In the genomic region with DNA sequence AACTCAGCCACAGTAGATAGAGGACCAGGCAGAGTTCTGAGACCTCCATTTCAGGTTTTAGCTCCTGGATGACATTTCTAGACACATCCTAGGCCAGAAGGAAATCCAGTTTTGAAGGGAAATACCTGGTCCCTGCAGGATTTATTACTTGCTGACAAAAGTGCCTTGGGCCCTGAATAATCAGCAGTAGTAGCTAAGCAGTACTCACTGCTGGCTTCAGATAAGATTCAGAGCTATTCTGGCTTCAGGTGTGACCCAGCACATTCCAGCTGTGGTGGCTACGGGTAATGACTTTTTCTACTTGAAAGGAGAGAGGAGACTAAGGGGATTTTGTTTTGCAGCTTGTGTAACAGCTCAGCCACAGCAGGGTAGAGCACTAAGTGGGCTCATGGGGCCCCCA, we compare ENCODE assay signal across 1 cellular context.
TF ChIP-seq lines count a peak whose summit lies in the region.

No MANE protein-coding gene starts in this region.

TF ChIP-seq in K562, 482 proteins besides CTCF, POLR2A, EP300 and RAD21 (continued from another document and continues in another):
- TF ChIP-seq, protein P1, sequence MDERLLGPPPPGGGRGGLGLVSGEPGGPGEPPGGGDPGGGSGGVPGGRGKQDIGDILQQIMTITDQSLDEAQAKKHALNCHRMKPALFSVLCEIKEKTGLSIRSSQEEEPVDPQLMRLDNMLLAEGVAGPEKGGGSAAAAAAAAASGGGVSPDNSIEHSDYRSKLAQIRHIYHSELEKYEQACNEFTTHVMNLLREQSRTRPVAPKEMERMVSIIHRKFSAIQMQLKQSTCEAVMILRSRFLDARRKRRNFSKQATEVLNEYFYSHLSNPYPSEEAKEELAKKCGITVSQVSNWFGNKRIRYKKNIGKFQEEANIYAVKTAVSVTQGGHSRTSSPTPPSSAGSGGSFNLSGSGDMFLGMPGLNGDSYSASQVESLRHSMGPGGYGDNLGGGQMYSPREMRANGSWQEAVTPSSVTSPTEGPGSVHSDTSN (CRISPR knock-in tag; IDR thresholded peaks at IDR 0.05; ENCODE audit: low read depth) = 0 out of 2 replicates have a peak, but pooled peaks have one; percentile 36
- TF ChIP-seq, protein P1 (tag; conservative IDR thresholded peaks at IDR 0.05; ENCODE audit: low read depth) = peak; percentile 97
- TF ChIP-seq SUPT5H (IDR thresholded peaks at IDR 0.05) (no peak), SIN3B (IDR thresholded peaks at IDR 0.05; ENCODE audit: low read depth) (no peak), FOXM1 (IDR thresholded peaks at IDR 0.05; ENCODE audit: low read depth) (peak; percentile 88), FOXM1 (CRISPR knock-in tag; IDR thresholded peaks at IDR 0.05; ENCODE audit: low read depth) (no peak), FOXJ2 (tag; IDR thresholded peaks at IDR 0.05) (no peak), SMARCA5 (IDR thresholded peaks at IDR 0.05) (no peak), CTBP1 (IDR thresholded peaks at IDR 0.05; ENCODE audit: borderline replicate concordance) (peak; percentile 82), HNRNPLL (IDR thresholded peaks at IDR 0.05; ENCODE audit: low read depth, low read length, poor library complexity, severe bottlenecking) (no peak), ZNF174 (CRISPR knock-in tag; IDR thresholded peaks at IDR 0.05) (no peak), PHB (CRISPR knock-in tag; IDR thresholded peaks at IDR 0.05) (no peak), HNRNPUL1 (IDR thresholded peaks at IDR 0.05; ENCODE audit: low read length) (no peak), SMAD1 (IDR thresholded peaks at IDR 0.05; ENCODE audit: low read depth, low read length, partially characterized antibody) (peak; percentile 76), FOXA1 (IDR thresholded peaks at IDR 0.05; ENCODE audit: borderline replicate concordance) (no peak), ZEB2 (IDR thresholded peaks at IDR 0.05) (peak; percentile 97), MTA3 (IDR thresholded peaks at IDR 0.05; ENCODE audit: borderline replicate concordance) (no peak; the same call in 1 of the 2 replicates), EWSR1 (IDR thresholded peaks at IDR 0.05; ENCODE audit: borderline replicate concordance, low read depth, partially characterized antibody) (no peak), ADNP (tag; IDR thresholded peaks at IDR 0.05) (no peak), ZNF224 (CRISPR knock-in tag; IDR thresholded peaks at IDR 0.05) (no peak), TCFL5 (CRISPR knock-in tag; conservative IDR thresholded peaks at IDR 0.05) (no peak), RBM22 (IDR thresholded peaks at IDR 0.05; ENCODE audit: low read depth, low read length, poor library complexity, severe bottlenecking) (no peak), RBM17 (IDR thresholded peaks at IDR 0.05; ENCODE audit: borderline replicate concordance, low read depth, low read length) (no peak), DACH1 (IDR thresholded peaks at IDR 0.05; ENCODE audit: partially characterized antibody) (peak; percentile 67), HNRNPL (IDR thresholded peaks at IDR 0.05; ENCODE audit: low read depth, low read length) (no peak), ERF (CRISPR knock-in tag; IDR thresholded peaks at IDR 0.05) (no peak), YY1 (IDR thresholded peaks at IDR 0.05; ENCODE audit: borderline replicate concordance in 1 of 3, control insufficient read depth in 1 of 3, extremely low read depth in 1 of 3, insufficient read depth in 3 of 3, insufficient read length in 1 of 3, insufficient replicate concordance in 2 of 3, low read depth in 1 of 3, low read length in 2 of 3) (no peak), MYNN (IDR thresholded peaks at IDR 0.05) (0 out of 2 replicates have a peak, but pooled peaks have one; percentile 28), MYNN (CRISPR knock-in tag; IDR thresholded peaks at IDR 0.05) (no peak), TEAD4 (IDR thresholded peaks at IDR 0.05; ENCODE audit: low read length) (peak; percentile 99), TEAD4 (CRISPR knock-in tag; IDR thresholded peaks at IDR 0.05; ENCODE audit: borderline replicate concordance) (peak; percentile 94), ZNF274 (IDR thresholded peaks at IDR 0.05; ENCODE audit: borderline replicate concordance, low read depth, low read length) (no peak), ZNF444 (CRISPR knock-in tag; IDR thresholded peaks at IDR 0.05) (no peak)
- TF ChIP-seq, protein P2, sequence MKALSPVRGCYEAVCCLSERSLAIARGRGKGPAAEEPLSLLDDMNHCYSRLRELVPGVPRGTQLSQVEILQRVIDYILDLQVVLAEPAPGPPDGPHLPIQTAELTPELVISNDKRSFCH (CRISPR knock-in tag; IDR thresholded peaks at IDR 0.05) = no peak
- TF ChIP-seq, protein P2 (tag; IDR thresholded peaks at IDR 0.05) = no peak
- TF ChIP-seq, protein P3, sequence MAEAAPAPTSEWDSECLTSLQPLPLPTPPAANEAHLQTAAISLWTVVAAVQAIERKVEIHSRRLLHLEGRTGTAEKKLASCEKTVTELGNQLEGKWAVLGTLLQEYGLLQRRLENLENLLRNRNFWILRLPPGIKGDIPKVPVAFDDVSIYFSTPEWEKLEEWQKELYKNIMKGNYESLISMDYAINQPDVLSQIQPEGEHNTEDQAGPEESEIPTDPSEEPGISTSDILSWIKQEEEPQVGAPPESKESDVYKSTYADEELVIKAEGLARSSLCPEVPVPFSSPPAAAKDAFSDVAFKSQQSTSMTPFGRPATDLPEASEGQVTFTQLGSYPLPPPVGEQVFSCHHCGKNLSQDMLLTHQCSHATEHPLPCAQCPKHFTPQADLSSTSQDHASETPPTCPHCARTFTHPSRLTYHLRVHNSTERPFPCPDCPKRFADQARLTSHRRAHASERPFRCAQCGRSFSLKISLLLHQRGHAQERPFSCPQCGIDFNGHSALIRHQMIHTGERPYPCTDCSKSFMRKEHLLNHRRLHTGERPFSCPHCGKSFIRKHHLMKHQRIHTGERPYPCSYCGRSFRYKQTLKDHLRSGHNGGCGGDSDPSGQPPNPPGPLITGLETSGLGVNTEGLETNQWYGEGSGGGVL (CRISPR knock-in tag; IDR thresholded peaks at IDR 0.05) = no peak
- TF ChIP-seq, protein P4, sequence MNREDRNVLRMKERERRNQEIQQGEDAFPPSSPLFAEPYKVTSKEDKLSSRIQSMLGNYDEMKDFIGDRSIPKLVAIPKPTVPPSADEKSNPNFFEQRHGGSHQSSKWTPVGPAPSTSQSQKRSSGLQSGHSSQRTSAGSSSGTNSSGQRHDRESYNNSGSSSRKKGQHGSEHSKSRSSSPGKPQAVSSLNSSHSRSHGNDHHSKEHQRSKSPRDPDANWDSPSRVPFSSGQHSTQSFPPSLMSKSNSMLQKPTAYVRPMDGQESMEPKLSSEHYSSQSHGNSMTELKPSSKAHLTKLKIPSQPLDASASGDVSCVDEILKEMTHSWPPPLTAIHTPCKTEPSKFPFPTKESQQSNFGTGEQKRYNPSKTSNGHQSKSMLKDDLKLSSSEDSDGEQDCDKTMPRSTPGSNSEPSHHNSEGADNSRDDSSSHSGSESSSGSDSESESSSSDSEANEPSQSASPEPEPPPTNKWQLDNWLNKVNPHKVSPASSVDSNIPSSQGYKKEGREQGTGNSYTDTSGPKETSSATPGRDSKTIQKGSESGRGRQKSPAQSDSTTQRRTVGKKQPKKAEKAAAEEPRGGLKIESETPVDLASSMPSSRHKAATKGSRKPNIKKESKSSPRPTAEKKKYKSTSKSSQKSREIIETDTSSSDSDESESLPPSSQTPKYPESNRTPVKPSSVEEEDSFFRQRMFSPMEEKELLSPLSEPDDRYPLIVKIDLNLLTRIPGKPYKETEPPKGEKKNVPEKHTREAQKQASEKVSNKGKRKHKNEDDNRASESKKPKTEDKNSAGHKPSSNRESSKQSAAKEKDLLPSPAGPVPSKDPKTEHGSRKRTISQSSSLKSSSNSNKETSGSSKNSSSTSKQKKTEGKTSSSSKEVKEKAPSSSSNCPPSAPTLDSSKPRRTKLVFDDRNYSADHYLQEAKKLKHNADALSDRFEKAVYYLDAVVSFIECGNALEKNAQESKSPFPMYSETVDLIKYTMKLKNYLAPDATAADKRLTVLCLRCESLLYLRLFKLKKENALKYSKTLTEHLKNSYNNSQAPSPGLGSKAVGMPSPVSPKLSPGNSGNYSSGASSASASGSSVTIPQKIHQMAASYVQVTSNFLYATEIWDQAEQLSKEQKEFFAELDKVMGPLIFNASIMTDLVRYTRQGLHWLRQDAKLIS (CRISPR knock-in tag; IDR thresholded peaks at IDR 0.05) = no peak
- TF ChIP-seq, protein P5, sequence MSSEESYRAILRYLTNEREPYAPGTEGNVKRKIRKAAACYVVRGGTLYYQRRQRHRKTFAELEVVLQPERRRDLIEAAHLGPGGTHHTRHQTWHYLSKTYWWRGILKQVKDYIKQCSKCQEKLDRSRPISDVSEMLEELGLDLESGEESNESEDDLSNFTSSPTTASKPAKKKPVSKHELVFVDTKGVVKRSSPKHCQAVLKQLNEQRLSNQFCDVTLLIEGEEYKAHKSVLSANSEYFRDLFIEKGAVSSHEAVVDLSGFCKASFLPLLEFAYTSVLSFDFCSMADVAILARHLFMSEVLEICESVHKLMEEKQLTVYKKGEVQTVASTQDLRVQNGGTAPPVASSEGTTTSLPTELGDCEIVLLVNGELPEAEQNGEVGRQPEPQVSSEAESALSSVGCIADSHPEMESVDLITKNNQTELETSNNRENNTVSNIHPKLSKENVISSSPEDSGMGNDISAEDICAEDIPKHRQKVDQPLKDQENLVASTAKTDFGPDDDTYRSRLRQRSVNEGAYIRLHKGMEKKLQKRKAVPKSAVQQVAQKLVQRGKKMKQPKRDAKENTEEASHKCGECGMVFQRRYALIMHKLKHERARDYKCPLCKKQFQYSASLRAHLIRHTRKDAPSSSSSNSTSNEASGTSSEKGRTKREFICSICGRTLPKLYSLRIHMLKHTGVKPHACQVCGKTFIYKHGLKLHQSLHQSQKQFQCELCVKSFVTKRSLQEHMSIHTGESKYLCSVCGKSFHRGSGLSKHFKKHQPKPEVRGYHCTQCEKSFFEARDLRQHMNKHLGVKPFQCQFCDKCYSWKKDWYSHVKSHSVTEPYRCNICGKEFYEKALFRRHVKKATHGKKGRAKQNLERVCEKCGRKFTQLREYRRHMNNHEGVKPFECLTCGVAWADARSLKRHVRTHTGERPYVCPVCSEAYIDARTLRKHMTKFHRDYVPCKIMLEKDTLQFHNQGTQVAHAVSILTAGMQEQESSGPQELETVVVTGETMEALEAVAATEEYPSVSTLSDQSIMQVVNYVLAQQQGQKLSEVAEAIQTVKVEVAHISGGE (CRISPR knock-in tag; IDR thresholded peaks at IDR 0.05) = no peak
- TF ChIP-seq, protein P6, sequence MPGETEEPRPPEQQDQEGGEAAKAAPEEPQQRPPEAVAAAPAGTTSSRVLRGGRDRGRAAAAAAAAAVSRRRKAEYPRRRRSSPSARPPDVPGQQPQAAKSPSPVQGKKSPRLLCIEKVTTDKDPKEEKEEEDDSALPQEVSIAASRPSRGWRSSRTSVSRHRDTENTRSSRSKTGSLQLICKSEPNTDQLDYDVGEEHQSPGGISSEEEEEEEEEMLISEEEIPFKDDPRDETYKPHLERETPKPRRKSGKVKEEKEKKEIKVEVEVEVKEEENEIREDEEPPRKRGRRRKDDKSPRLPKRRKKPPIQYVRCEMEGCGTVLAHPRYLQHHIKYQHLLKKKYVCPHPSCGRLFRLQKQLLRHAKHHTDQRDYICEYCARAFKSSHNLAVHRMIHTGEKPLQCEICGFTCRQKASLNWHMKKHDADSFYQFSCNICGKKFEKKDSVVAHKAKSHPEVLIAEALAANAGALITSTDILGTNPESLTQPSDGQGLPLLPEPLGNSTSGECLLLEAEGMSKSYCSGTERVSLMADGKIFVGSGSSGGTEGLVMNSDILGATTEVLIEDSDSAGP (CRISPR knock-in tag; IDR thresholded peaks at IDR 0.05) = no peak
- TF ChIP-seq, protein P7, sequence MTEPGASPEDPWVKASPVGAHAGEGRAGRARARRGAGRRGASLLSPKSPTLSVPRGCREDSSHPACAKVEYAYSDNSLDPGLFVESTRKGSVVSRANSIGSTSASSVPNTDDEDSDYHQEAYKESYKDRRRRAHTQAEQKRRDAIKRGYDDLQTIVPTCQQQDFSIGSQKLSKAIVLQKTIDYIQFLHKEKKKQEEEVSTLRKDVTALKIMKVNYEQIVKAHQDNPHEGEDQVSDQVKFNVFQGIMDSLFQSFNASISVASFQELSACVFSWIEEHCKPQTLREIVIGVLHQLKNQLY (CRISPR knock-in tag; conservative IDR thresholded peaks at IDR 0.05) = no peak
- TF ChIP-seq, protein P8, sequence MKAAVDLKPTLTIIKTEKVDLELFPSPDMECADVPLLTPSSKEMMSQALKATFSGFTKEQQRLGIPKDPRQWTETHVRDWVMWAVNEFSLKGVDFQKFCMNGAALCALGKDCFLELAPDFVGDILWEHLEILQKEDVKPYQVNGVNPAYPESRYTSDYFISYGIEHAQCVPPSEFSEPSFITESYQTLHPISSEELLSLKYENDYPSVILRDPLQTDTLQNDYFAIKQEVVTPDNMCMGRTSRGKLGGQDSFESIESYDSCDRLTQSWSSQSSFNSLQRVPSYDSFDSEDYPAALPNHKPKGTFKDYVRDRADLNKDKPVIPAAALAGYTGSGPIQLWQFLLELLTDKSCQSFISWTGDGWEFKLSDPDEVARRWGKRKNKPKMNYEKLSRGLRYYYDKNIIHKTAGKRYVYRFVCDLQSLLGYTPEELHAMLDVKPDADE (conservative IDR thresholded peaks at IDR 0.05; ENCODE audit: control insufficient read depth, low read depth, low read length) = no peak
- TF ChIP-seq, protein P9, sequence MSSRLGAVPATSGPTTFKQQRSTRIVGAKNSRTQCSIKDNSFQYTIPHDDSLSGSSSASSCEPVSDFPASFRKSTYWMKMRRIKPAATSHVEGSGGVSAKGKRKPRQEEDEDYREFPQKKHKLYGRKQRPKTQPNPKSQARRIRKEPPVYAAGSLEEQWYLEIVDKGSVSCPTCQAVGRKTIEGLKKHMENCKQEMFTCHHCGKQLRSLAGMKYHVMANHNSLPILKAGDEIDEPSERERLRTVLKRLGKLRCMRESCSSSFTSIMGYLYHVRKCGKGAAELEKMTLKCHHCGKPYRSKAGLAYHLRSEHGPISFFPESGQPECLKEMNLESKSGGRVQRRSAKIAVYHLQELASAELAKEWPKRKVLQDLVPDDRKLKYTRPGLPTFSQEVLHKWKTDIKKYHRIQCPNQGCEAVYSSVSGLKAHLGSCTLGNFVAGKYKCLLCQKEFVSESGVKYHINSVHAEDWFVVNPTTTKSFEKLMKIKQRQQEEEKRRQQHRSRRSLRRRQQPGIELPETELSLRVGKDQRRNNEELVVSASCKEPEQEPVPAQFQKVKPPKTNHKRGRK (tag; IDR thresholded peaks at IDR 0.05) = no peak
- TF ChIP-seq, protein P10, sequence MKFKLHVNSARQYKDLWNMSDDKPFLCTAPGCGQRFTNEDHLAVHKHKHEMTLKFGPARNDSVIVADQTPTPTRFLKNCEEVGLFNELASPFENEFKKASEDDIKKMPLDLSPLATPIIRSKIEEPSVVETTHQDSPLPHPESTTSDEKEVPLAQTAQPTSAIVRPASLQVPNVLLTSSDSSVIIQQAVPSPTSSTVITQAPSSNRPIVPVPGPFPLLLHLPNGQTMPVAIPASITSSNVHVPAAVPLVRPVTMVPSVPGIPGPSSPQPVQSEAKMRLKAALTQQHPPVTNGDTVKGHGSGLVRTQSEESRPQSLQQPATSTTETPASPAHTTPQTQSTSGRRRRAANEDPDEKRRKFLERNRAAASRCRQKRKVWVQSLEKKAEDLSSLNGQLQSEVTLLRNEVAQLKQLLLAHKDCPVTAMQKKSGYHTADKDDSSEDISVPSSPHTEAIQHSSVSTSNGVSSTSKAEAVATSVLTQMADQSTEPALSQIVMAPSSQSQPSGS (CRISPR knock-in tag; IDR thresholded peaks at IDR 0.05) = no peak
